In the genomic region with DNA sequence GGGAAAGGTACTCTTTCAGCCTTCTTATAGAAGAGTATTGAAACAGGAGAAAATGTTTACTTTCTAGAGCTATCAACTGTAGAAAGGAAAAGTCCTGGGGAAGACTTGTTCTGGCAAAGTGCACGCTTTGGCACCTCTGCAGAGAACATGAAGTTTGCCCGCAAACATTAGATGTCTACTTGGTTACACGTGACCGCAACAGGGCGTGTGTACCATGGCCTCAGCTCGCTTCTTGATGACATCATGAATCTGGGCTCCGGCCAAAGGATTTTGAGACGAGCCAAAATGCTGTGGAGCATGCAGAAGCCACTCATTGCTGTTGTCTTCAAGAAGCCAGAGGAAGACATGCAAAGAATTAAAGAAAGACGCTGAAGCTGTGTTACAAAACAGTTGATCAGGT, we compare ENCODE assay signal across 11 cellular contexts. TPM values are rescaled to one million over a fixed set of nuclear protein-coding genes. Genes with fewer than 3 reads are reported as not detected.
DNase-seq lines count a peak whose midpoint lies in the region; ATAC-seq and TF ChIP-seq lines count a peak whose summit lies in the region.
"Had no signal": no experiment of that assay in that cellular context is flagged by ENCODE, and none has a peak within 500 bp of the region (broad histone marks: within the 10 kb centered on the region; RNA-seq: fewer than 3 reads in every experiment).

No MANE protein-coding gene starts in this region.

- peaks cover 27% of the 10 kb centered on the region for H3K4me1 ChIP-seq in foreskin keratinocyte
- peaks cover 24% of the 10 kb centered on the region for H3K4me1 ChIP-seq in skeletal muscle satellite cell (ENCODE audit: control insufficient read depth, insufficient read depth, low read length)

- no peak overlapping the region for H3K27ac Mint-ChIP-seq in chondrocyte (ENCODE audit: unreplicated experiment)
- H3K27ac Mint-ChIP-seq: activated naive CD8-positive, alpha-beta T cell treated with anti-CD3 and anti-CD28 coated beads, Interleukin-2, amount 10 ng/mL, durations not matched to agents 7 days and 5 days had no signal

- H3K27me3 ChIP-seq in foreskin keratinocyte (no peaks in the 10 kb centered on the region), skeletal muscle satellite cell (ENCODE audit: control insufficient read depth, insufficient read depth, low read length) (no peaks in the 10 kb centered on the region)

- no peaks in the 10 kb centered on the region for H3K4me1 Mint-ChIP-seq in chondrocyte (ENCODE audit: low read depth)

- H3K27me3 Mint-ChIP-seq in chondrocyte (ENCODE audit: low read depth) = peaks cover 18% of the 10 kb centered on the region

- no peak overlapping the region for H3K4me3 Mint-ChIP-seq in chondrocyte (ENCODE audit: unreplicated experiment)
- H3K4me3 Mint-ChIP-seq: activated naive CD8-positive, alpha-beta T cell treated with anti-CD3 and anti-CD28 coated beads, Interleukin-2, amount 10 ng/mL, durations not matched to agents 7 days and 5 days had no signal

- DNase-seq in GM03348 (ENCODE audit: low spot score) = peak; percentile 17
- peak; percentile 74 for DNase-seq in RPMI8226
- peak; percentile 77 to 86 for DNase-seq in foreskin keratinocyte
- no peak for DNase-seq in chondrocyte (ENCODE audit: low spot score)
- no peak for DNase-seq in NCI-H510A treated with DMSO at 0.1 percent for 48 hours (lab: John Stamatoyannopoulos, UW)
- no peak for DNase-seq in NCI-H82 treated with DMSO at 0.1 percent for 48 hours (lab: John Stamatoyannopoulos, UW; ENCODE audit: unreplicated experiment)
- DNase-seq: activated CD8-positive, alpha-beta memory T cell treated with anti-CD3 and anti-CD28 coated beads for 24 hours; activated naive CD8-positive, alpha-beta T cell treated with anti-CD3 and anti-CD28 coated beads, Interleukin-2, amount 10 ng/mL, durations not matched to agents 7 days and 5 days; Karpas-422; stimulated activated CD8-positive, alpha-beta memory T cell treated with anti-CD3 and anti-CD28 coated beads, Interleukin-4, amount 100 ng/mL, for 48 hours had no signal

- H3K4me3 ChIP-seq in skeletal muscle satellite cell (ENCODE audit: low read length) = no peak overlapping the region

- no peak overlapping the region for H3K9ac ChIP-seq in skeletal muscle satellite cell (ENCODE audit: low read depth, low read length)

- H3K36me3 Mint-ChIP-seq in chondrocyte (ENCODE audit: low read depth) = peaks cover 2% of the 10 kb centered on the region

- no peak for TF ChIP-seq CTCF in foreskin keratinocyte (conservative IDR thresholded peaks at IDR 0.05)
- TF ChIP-seq CTCF in chondrocyte (IDR thresholded peaks at IDR 0.05) = no peak

- H3K9me3 ChIP-seq in skeletal muscle satellite cell (replicated peaks; ENCODE audit: low read length) = no peaks in the 10 kb centered on the region

- peak overlapping the region; percentile 9 for H3K4me2 ChIP-seq in skeletal muscle satellite cell (ENCODE audit: low read length)

- no peaks in the 10 kb centered on the region for H3K9me3 Mint-ChIP-seq in chondrocyte (ENCODE audit: low read depth)
- H3K9me3 Mint-ChIP-seq: activated naive CD8-positive, alpha-beta T cell treated with anti-CD3 and anti-CD28 coated beads, Interleukin-2, amount 10 ng/mL, durations not matched to agents 7 days and 5 days had no signal

- H3K36me3 ChIP-seq in skeletal muscle satellite cell (ENCODE audit: insufficient read depth, low read length) = no peaks in the 10 kb centered on the region

- peak overlapping the region; percentile 25 for H3K27ac ChIP-seq in foreskin keratinocyte

- ATAC-seq in foreskin keratinocyte = peak; percentile 78

RNA-seq across cellular contexts. Expression of gene TAS2R60, which starts 8.6 kb away (rescaled TPM):
- total RNA-seq in foreskin keratinocyte (not detected in 2 replicates), chondrocyte (not detected in 3 replicates)
- not detected in 2 replicates for polyA plus RNA-seq in foreskin keratinocyte
- not detected in 2 replicates for total RNA-seq in skeletal muscle satellite cell (2012; rRNA removed)

RNA-seq across cellular contexts. Expression of gene EPHA1, which starts 26.0 kb away (rescaled TPM):
- total RNA-seq in foreskin keratinocyte (35.0 and 38.9 TPM in 2 replicates), chondrocyte (not detected in 3 replicates)
- polyA plus RNA-seq in foreskin keratinocyte = 20.1 and 22.3 TPM in 2 replicates
- under 0.01 and 0.66 TPM in 2 replicates for total RNA-seq in skeletal muscle satellite cell (2012; rRNA removed)

RNA-seq across cellular contexts. Expression of gene TAS2R41, which starts 43.0 kb away (rescaled TPM):
- total RNA-seq in foreskin keratinocyte (not detected in 2 replicates), chondrocyte (not detected in 3 replicates)
- not detected in 2 replicates for polyA plus RNA-seq in foreskin keratinocyte
- total RNA-seq in skeletal muscle satellite cell (2012; rRNA removed) = not detected in 2 replicates
- total RNA-seq: activated naive CD8-positive, alpha-beta T cell treated with anti-CD3 and anti-CD28 coated beads, Interleukin-2, amount 10 ng/mL, durations not matched to agents 7 days and 5 days had no signal

RNA-seq across cellular contexts. Expression of gene ZYX, which starts 53.5 kb away (rescaled TPM):
- 126 and 140 TPM in 2 replicates for total RNA-seq in foreskin keratinocyte
- polyA plus RNA-seq in foreskin keratinocyte = 252 and 253 TPM in 2 replicates
- 48.7 and 72.7 TPM in 2 replicates for total RNA-seq in skeletal muscle satellite cell (2012; rRNA removed)
- total RNA-seq in chondrocyte = 241 to 386 TPM (median 384 TPM) in 3 replicates

Comparison
In these comparisons a context has a peak if more than half of its experiments do, and no peak if none do; other contexts are left out.
1. DNase-seq: peak in GM03348 (single experiment), RPMI8226 (single experiment) and foreskin keratinocyte (2 of 2); none in chondrocyte (single experiment), NCI-H510A treated with DMSO at 0.1 percent for 48 hours (single experiment) and NCI-H82 treated with DMSO at 0.1 percent for 48 hours (single experiment).
2. RNA of gene EPHA1, which starts 26.0 kb away (total RNA-seq): 35.0 to 38.9 TPM in foreskin keratinocyte; not detected in chondrocyte; every median in the first group is over 10 times any median in the second.